In genomic region chr9:15422355-15423327, GRCh38 we compare ENCODE assay signal across 8 cellular contexts. TPM values are rescaled to one million over a fixed set of nuclear protein-coding genes. Genes with fewer than 3 reads are reported as not detected.
DNase-seq lines count a peak whose midpoint lies in the region; TF ChIP-seq lines count a peak whose summit lies in the region.

TSS of gene SNAPC3 (plus strand) at chr9:15422876. CDS start at chr9:15422880, 4 bp downstream.

- H3K4me3 Mint-ChIP-seq in HFFc6 = peak within 1 kb of the TSS; percentile 94
- H3K4me3 Mint-ChIP-seq in activated naive CD4-positive, alpha-beta T cell treated with anti-CD3 and anti-CD28 coated beads for 36 hours = peak within 1 kb of the TSS; percentile 89

- no peaks in the 10 kb centered on the region for H3K9me3 Mint-ChIP-seq in HFFc6
- H3K9me3 Mint-ChIP-seq in activated naive CD4-positive, alpha-beta T cell treated with anti-CD3 and anti-CD28 coated beads for 36 hours = no peaks in the 10 kb centered on the region

- peak within 1 kb of the TSS; percentile 95 for H3K4me3 ChIP-seq in neuron (ENCODE audit: low read length)

- H3K27me3 Mint-ChIP-seq in HFFc6 (ENCODE audit: insufficient read depth) = no peaks in the 10 kb centered on the region; the same call in none of the 2 replicates
- H3K27me3 Mint-ChIP-seq in activated naive CD4-positive, alpha-beta T cell treated with anti-CD3 and anti-CD28 coated beads for 36 hours (ENCODE audit: low read depth) = no peaks in the 10 kb centered on the region

- H3K36me3 Mint-ChIP-seq in HFFc6 (ENCODE audit: low read depth) = peaks cover 29% of the 10 kb centered on the region
- H3K36me3 Mint-ChIP-seq in activated naive CD4-positive, alpha-beta T cell treated with anti-CD3 and anti-CD28 coated beads for 36 hours (ENCODE audit: low read depth) = peaks cover 24% of the 10 kb centered on the region

- no peaks in the 10 kb centered on the region for H3K9me3 ChIP-seq in neuron (ENCODE audit: low read length)

- H3K27me3 ChIP-seq in neuron (ENCODE audit: insufficient read depth, low read length) = no peaks in the 10 kb centered on the region

- CTCF ChIA-PET in activated naive CD4-positive, alpha-beta T cell treated with anti-CD3 and anti-CD28 coated beads for 36 hours (lab: Charles Lee) = interaction anchor here (0.7 to 1.2 kb wide), 5 partner anchors 109 to 288 kb away, joined by 3 to 4 read pairs (median 3); no protein-coding TSS in a partner anchor

- H3K4me1 ChIP-seq in neuron (ENCODE audit: insufficient read depth, low read length) = peaks cover 21% of the 10 kb centered on the region

- peaks cover 40% of the 10 kb centered on the region for H3K4me1 Mint-ChIP-seq in HFFc6 (ENCODE audit: low read depth)
- peaks cover 29% of the 10 kb centered on the region for H3K4me1 Mint-ChIP-seq in activated naive CD4-positive, alpha-beta T cell treated with anti-CD3 and anti-CD28 coated beads for 36 hours (ENCODE audit: low read depth)

- peak within 1 kb of the TSS; percentile 51 for H2AFZ ChIP-seq in neuron (ENCODE audit: low read depth, low read length)

- intact Hi-C loops in activated naive CD4-positive, alpha-beta T cell treated with anti-CD3 and anti-CD28 coated beads for 36 hours (cut with micrococcal nuclease) = loop anchor here (1.0 to 5.0 kb wide), 15 partner anchors 45 to 1100 kb away; partner anchors contain the start of genes TTC39B and ZDHHC21

- peak within 1 kb of the TSS; percentile 93 for H3K27ac Mint-ChIP-seq in HFFc6
- peak within 1 kb of the TSS; percentile 86 for H3K27ac Mint-ChIP-seq in activated naive CD4-positive, alpha-beta T cell treated with anti-CD3 and anti-CD28 coated beads for 36 hours

- in situ Hi-C loops in SK-MEL-5 (cut with HindIII; ENCODE audit: low pct_unique_long_range_greater_than_20kb, low sequenced_read_pairs) = no loop called here

- TF ChIP-seq CTCF in HFFc6 (IDR thresholded peaks at IDR 0.05) = no peak

- peaks cover 31% of the 10 kb centered on the region for H3K36me3 ChIP-seq in neuron (ENCODE audit: insufficient read depth, low read length)

- DNase-seq in GM04504 (ENCODE audit: low read depth) = peak; percentile 81
- peak; percentile 90 for DNase-seq in HFFc6
- peak; percentile 95 for DNase-seq in NAMALWA (ENCODE audit: low spot score)
- DNase-seq in SK-MEL-5 (ENCODE audit: low read depth, low spot score) = peak; percentile 92
- peak; percentile 94 for DNase-seq in activated naive CD4-positive, alpha-beta T cell treated with anti-CD3 and anti-CD28 coated beads for 36 hours
- peak; percentile 89 for DNase-seq in foreskin melanocyte
- peak; percentile 91 for DNase-seq in stromal cell of bone marrow (ENCODE audit: low read depth)

RNA-seq across cellular contexts. Expression of gene SNAPC3, which starts in this region (rescaled TPM):
- total RNA-seq in HFFc6 (2021; fragmentation: NEBNext Ultra II Directional; extraction: Animal tissue kit (Norgen Biotek cat#: 25700)) = 10 to 100 TPM; 35.9 to 41.5 (median 40.8) TPM
- 33.4 and 34.9 TPM in 2 replicates for total RNA-seq in SK-MEL-5 (2014; rRNA removed; shearing (Covaris generic))
- polyA plus RNA-seq in SK-MEL-5 (2015; cell fraction: cytosol; rRNA removed) = 22.4 and 30.8 TPM in 2 replicates
- 37.9 and 57.4 TPM in 2 replicates for polyA plus RNA-seq in SK-MEL-5 (2015; cell fraction: nucleus; rRNA removed)
- total RNA-seq in activated naive CD4-positive, alpha-beta T cell treated with anti-CD3 and anti-CD28 coated beads for 36 hours = 10 to 100 TPM; 30.6 to 32.8 TPM

Comparison
In these comparisons a context has a peak if more than half of its experiments do, and no peak if none do; other contexts are left out.
1. Peak in every context shown above with its lines: DNase-seq and H3K4me3 ChIP-seq.